ENCODE assay signal across 8 cellular contexts in genomic region chr6:132401120-132401940, GRCh38. TPM values are rescaled to one million over a fixed set of nuclear protein-coding genes. Genes with fewer than 3 reads are reported as not detected.
DNase-seq lines count a peak whose midpoint lies in the region; ATAC-seq and TF ChIP-seq lines count a peak whose summit lies in the region.

TSS of gene MOXD1 (minus strand) at chr6:132401475. CDS start at chr6:132401426, 49 bp downstream.

- DNase-seq in DMS53 (lab: John Stamatoyannopoulos, UW) (peak; percentile 81), astrocyte of the cerebellum (ENCODE audit: low read depth) (no peak), gastrocnemius medialis (no peak), NCI-H226 (no peak)

- H3K4me1 ChIP-seq in HUES6 (ENCODE audit: control insufficient read depth, insufficient read depth, low read length) (no peaks in the 10 kb centered on the region), iPS-18a (ENCODE audit: control insufficient read depth, low read depth, low read length) (peaks cover 10% of the 10 kb centered on the region), gastrocnemius medialis (no peaks in the 10 kb centered on the region)

- in situ Hi-C loops in astrocyte of the cerebellum (cut with HindIII; ENCODE audit: low sequenced_read_pairs) (no loop called here), gastrocnemius medialis (cut with MboI; ENCODE audit: low sequenced_read_pairs in 4 of 4) (no loop called here)

- peak; percentile 62 for ATAC-seq in GM21390 (IDR thresholded peaks at IDR 0.05; ENCODE audit: unreplicated experiment)
- no peak for ATAC-seq in gastrocnemius medialis
- ATAC-seq in GM18870 (IDR thresholded peaks at IDR 0.05; ENCODE audit: unreplicated experiment), result no peak

- intact Hi-C loops in gastrocnemius medialis (cut with DNase I; ENCODE audit: low total_unique reads), result no loop called here

- TF ChIP-seq CTCF in astrocyte of the cerebellum (IDR thresholded peaks at IDR 0.05; ENCODE audit: low read depth, low read length, missing control alignments) (no peak), gastrocnemius medialis (IDR thresholded peaks at IDR 0.05 in 4 of 5, conservative IDR thresholded peaks at IDR 0.05 in 1 of 5) (peak in 1 of 5 experiments; percentile 4)

- H3K36me3 ChIP-seq in HUES6 (ENCODE audit: control insufficient read depth, insufficient read depth, low read length) (no peaks in the 10 kb centered on the region), iPS-18a (ENCODE audit: control insufficient read depth, low read depth, low read length) (no peaks in the 10 kb centered on the region), gastrocnemius medialis (no peaks in the 10 kb centered on the region)

- H3K4me3 ChIP-seq in HUES6 (ENCODE audit: low read depth, low read length), result peak within 1 kb of the TSS; percentile 94
- H3K4me3 ChIP-seq in astrocyte of the cerebellum (ENCODE audit: low read depth, low read length), result peak within 1 kb of the TSS; percentile 65
- H3K4me3 ChIP-seq in iPS-18a (ENCODE audit: low read length), result peak within 1 kb of the TSS; percentile 57
- H3K4me3 ChIP-seq in gastrocnemius medialis, result peak within 1 kb of the TSS; percentile 41 to 54 (median 48)

- no peaks in the 10 kb centered on the region for H3K9me3 ChIP-seq in HUES6 (ENCODE audit: control insufficient read depth, insufficient read depth, low read depth, low read length)
- no peaks in the 10 kb centered on the region for H3K9me3 ChIP-seq in iPS-18a (ENCODE audit: control insufficient read depth, low read depth, low read length)
- H3K9me3 ChIP-seq in gastrocnemius medialis, result no peaks in the 10 kb centered on the region

- no peak for TF ChIP-seq POLR2A in gastrocnemius medialis (IDR thresholded peaks at IDR 0.05)

- peaks cover 70% of the 10 kb centered on the region for H3K27me3 ChIP-seq in HUES6 (ENCODE audit: control insufficient read depth, insufficient read depth, low read length)
- H3K27me3 ChIP-seq in iPS-18a (ENCODE audit: control insufficient read depth, insufficient read depth, low read length), result peaks cover 47% of the 10 kb centered on the region
- H3K27me3 ChIP-seq in gastrocnemius medialis, result peaks cover 18 to 41% (median 31%) of the 10 kb centered on the region in 3 donors

- H3K9ac ChIP-seq in HUES6 (ENCODE audit: low read length), result peak within 1 kb of the TSS; percentile 60
- no peak within 1 kb of the TSS for H3K9ac ChIP-seq in iPS-18a (ENCODE audit: low read length)

- H3K27ac ChIP-seq in HUES6 (ENCODE audit: low read depth, low read length), result no peak within 1 kb of the TSS
- H3K27ac ChIP-seq in iPS-18a (ENCODE audit: low read length), result no peak within 1 kb of the TSS
- H3K27ac ChIP-seq in gastrocnemius medialis, result no peak within 1 kb of the TSS

RNA-seq across cellular contexts. Expression of gene MOXD1, which starts in this region (rescaled TPM):
- total RNA-seq in gastrocnemius medialis, result under 1 TPM in 3 of 4 donors, not detected in 1; 0.62 to 0.69 (median 0.66) TPM
